In genomic region chr2:46487667-46488333, GRCh38 we compare ENCODE assay signal across 1 cellular context.
TF ChIP-seq lines count a peak whose summit lies in the region.

No MANE protein-coding gene starts in this region.

TF ChIP-seq in H1, 55 proteins besides CTCF, POLR2A, EP300 and RAD21:
- TF ChIP-seq SAP30 (IDR thresholded peaks at IDR 0.05; ENCODE audit: insufficient read depth, insufficient replicate concordance, low read length) (no peak), KDM4A (IDR thresholded peaks at IDR 0.05; ENCODE audit: low read depth, low read length, severe bottlenecking) (no peak), NRF1 (IDR thresholded peaks at IDR 0.05; ENCODE audit: low read depth, low read length) (no peak), HDAC6 (IDR thresholded peaks at IDR 0.05; ENCODE audit: low read depth, low read length) (no peak), CBX8 (IDR thresholded peaks at IDR 0.05; ENCODE audit: borderline replicate concordance, low read depth, low read length) (no peak), SP1 (IDR thresholded peaks at IDR 0.05; ENCODE audit: low read depth, low read length) (no peak), TBP (IDR thresholded peaks at IDR 0.05; ENCODE audit: low read depth, low read length) (no peak), BACH1 (IDR thresholded peaks at IDR 0.05; ENCODE audit: low read length) (no peak), ASH2L (IDR thresholded peaks at IDR 0.05; ENCODE audit: low read length) (no peak), RNF2 (IDR thresholded peaks at IDR 0.05; ENCODE audit: borderline replicate concordance, low read depth, low read length, missing control alignments, poor library complexity, severe bottlenecking) (no peak), MAX (IDR thresholded peaks at IDR 0.05) (no peak), SRF (IDR thresholded peaks at IDR 0.05; ENCODE audit: low read depth, low read length) (no peak), GABPA (IDR thresholded peaks at IDR 0.05; ENCODE audit: borderline replicate concordance, insufficient read depth, low read length) (no peak), RXRA (IDR thresholded peaks at IDR 0.05; ENCODE audit: insufficient read depth, low read depth, low read length) (no peak), ATF3 (IDR thresholded peaks at IDR 0.05; ENCODE audit: insufficient read depth, low read depth, low read length) (no peak), YY1 (IDR thresholded peaks at IDR 0.05; ENCODE audit: low read depth, low read length) (no peak)
